1 cellular context compared by ENCODE assay signal in the genomic region with DNA sequence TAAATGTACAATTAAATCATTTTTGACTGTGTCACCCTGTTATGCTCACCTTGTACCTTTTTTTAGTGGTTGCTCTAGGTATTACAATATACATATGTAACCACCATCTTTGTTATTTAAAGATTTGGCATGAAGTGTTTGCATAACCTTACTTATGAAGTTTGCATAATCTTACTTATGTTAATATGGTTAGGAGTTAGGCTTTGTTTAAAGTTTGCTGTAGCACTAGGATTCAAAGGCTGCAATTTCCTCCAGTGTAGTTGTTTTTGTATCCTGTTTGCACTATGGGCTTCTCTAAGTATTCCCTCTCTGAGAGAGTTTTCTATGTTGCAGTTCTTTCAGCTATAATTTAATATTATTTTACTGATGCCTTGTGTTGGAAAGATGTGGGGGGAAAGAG.
TF ChIP-seq lines count a peak whose summit lies in the region.

No MANE protein-coding gene starts in this region.

TF ChIP-seq in WTC11, 78 proteins besides CTCF, POLR2A, EP300 and RAD21 (continued from another document):
- no peak for TF ChIP-seq ESRRA (CRISPR knock-in tag; IDR thresholded peaks at IDR 0.05; ENCODE audit: borderline replicate concordance)
- no peak for TF ChIP-seq ZNF121 (CRISPR knock-in tag; IDR thresholded peaks at IDR 0.05)
- no peak for TF ChIP-seq PRDM15 (CRISPR knock-in tag; IDR thresholded peaks at IDR 0.05)
- TF ChIP-seq SMAD3 (CRISPR knock-in tag; IDR thresholded peaks at IDR 0.05; ENCODE audit: borderline replicate concordance): no peak
- TF ChIP-seq ATF6 (CRISPR knock-in tag; IDR thresholded peaks at IDR 0.05): no peak
- no peak for TF ChIP-seq NFE2L1 (CRISPR knock-in tag; IDR thresholded peaks at IDR 0.05)
- TF ChIP-seq MAX (CRISPR knock-in tag; IDR thresholded peaks at IDR 0.05): no peak
- no peak for TF ChIP-seq RORB (CRISPR knock-in tag; IDR thresholded peaks at IDR 0.05)
